Comparison of ENCODE assay signal across 8 cellular contexts in the genomic region with DNA sequence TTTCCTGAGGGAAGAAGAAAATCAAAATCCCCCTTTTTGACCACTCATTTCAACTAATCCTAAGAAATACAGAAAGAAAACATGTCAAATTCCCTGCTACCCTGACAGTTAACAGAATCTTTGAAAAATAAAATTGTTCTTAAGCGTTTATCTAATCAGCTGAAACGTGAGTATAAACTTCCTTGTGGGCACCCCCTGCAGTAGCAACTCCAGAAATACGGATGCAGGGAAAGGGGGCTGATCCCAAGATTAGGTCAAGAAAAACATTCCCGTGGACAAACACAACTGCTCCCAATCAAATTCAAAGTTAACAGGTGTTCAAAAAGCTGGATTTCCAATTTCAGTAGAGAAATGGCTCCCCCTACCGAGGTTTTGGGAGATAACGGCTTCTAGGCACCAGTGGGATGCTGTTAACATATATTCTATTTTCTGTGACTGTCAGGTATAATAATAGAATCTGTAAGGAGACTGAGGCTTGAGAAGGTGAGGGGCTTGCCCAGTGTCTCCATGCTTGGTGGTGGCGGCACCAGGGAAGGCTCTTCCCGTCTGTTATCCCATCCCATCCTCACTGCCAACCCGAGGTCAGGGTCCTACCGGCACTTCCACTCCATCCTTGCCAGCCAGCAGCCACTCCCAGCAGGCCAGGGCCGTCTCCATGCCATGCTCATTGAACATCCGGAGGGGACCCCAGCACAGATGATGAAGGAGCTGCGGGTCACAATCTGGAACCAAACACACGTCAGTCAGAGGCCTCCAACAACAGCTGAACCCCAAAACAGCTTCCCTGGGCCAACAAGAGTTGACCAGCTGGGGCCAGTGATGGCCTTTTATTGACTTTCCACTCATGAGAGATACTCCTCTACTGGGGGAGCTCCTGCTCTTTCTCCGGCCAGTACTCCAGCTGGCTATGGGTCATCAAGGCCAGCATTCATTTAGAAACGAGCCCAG. TPM values are rescaled to one million over a fixed set of nuclear protein-coding genes. Genes with fewer than 3 reads are reported as not detected.
DNase-seq lines count a peak whose midpoint lies in the region; ATAC-seq, FAIRE-seq and TF ChIP-seq lines count a peak whose summit lies in the region.

No MANE protein-coding gene starts in this region.

- H3K79me2 ChIP-seq in PC-9 (ENCODE audit: low read depth) = no peaks in the 10 kb centered on the region

- no peak overlapping the region for H3K4me2 ChIP-seq in PC-9

- intact Hi-C loops in PC-9 (cut with micrococcal nuclease; ENCODE audit: unreplicated experiment) = no loop called here
- intact Hi-C loops in ascending aorta (cut with DNase I) = no loop called here

- no peaks in the 10 kb centered on the region for H3K9me2 ChIP-seq in PC-9 (ENCODE audit: insufficient read depth)

- peak; percentile 62 for FAIRE-seq in GM18507 (lab: Jason Lieb, UNC)

- POLR2A ChIA-PET in PC-9 (lab: Charles Lee; ENCODE audit: unreplicated experiment) = interaction anchor here (0.6 kb wide), 1 partner anchor 144 kb away, joined by 3 read pairs; no protein-coding TSS in a partner anchor

- H3K4me3 ChIP-seq in BE2C (ENCODE audit: low read depth, low read length) (no peak overlapping the region), PC-9 (no peak overlapping the region), ascending aorta (no peak overlapping the region)

- H2AFZ ChIP-seq in PC-9 = no peak overlapping the region

- no TSS peak for BruUV-seq in PC-9 (replicated peaks; lab: Mats Ljungman, UMichigan)

- ATAC-seq in HG03025 (IDR thresholded peaks at IDR 0.05; ENCODE audit: low FRiP score, unreplicated experiment) (no peak), HG02588 (IDR thresholded peaks at IDR 0.05; ENCODE audit: unreplicated experiment) (no peak)

- CTCF ChIA-PET in PC-9 (lab: Charles Lee) = no interaction called here

- H3K36me3 ChIP-seq in BE2C = peaks cover 51% of the 10 kb centered on the region
- no peaks in the 10 kb centered on the region for H3K36me3 ChIP-seq in PC-9 (ENCODE audit: low read depth)
- H3K36me3 ChIP-seq in ascending aorta = peaks cover 46 to 72% of the 10 kb centered on the region in 2 donors

- DNase-seq in BE2C = peak; percentile 43
- peak; percentile 36 for DNase-seq in GM18507 (ENCODE audit: extremely low spot score, insufficient read length, low read depth)
- peak in 1 of 2 experiments; percentile 21 for DNase-seq in PC-9
- no peak for DNase-seq in ascending aorta (ENCODE audit: low spot score in 2 of 2)
- peak; percentile 50 for DNase-seq in kidney tubule cell (ENCODE audit: low spot score)
- DNase-seq in stimulated activated naive CD4-positive, alpha-beta T cell (lab: John Stamatoyannopoulos, UW) = peak in 5 of 6 experiments; percentile 7 to 49 (median 24)

- H3K4me1 ChIP-seq in BE2C (peaks cover 4% of the 10 kb centered on the region), PC-9 (replicated peaks; ENCODE audit: insufficient read depth) (no peaks in the 10 kb centered on the region), ascending aorta (no peaks in the 10 kb centered on the region)

- H3K27me3 ChIP-seq in BE2C = no peaks in the 10 kb centered on the region
- no peaks in the 10 kb centered on the region for H3K27me3 ChIP-seq in PC-9 (ENCODE audit: insufficient read depth, low read depth)
- no peaks in the 10 kb centered on the region for H3K27me3 ChIP-seq in ascending aorta

- no peaks in the 10 kb centered on the region for H4K20me1 ChIP-seq in PC-9 (ENCODE audit: insufficient read depth)

- H3K27ac ChIP-seq in PC-9 (no peak overlapping the region), ascending aorta (no peak overlapping the region)

- no peaks in the 10 kb centered on the region for H3F3A ChIP-seq in PC-9 (ENCODE audit: insufficient read depth, low read depth)

- H3K9me3 ChIP-seq in BE2C = no peaks in the 10 kb centered on the region
- H3K9me3 ChIP-seq in PC-9 (ENCODE audit: insufficient read depth, low read depth) = 0 out of 2 replicates have a peak, but pooled peaks cover 3% of the 10 kb centered on the region
- no peaks in the 10 kb centered on the region for H3K9me3 ChIP-seq in ascending aorta

- TF ChIP-seq CTCF in BE2C (IDR thresholded peaks at IDR 0.05; ENCODE audit: low read depth, low read length) (peak; percentile 90), PC-9 (conservative IDR thresholded peaks at IDR 0.05) (peak; percentile 73), ascending aorta (IDR thresholded peaks at IDR 0.05) (peak in 2 of 3 experiments; percentile 53 to 56)

RNA-seq across cellular contexts. Expression of a gene that starts 32.0 kb away (rescaled TPM):
- 0.36 TPM for polyA plus RNA-seq in BE2C (2012; ENCODE audit: insufficient read depth, insufficient read length, low read depth)
- not detected in 2 replicates for total RNA-seq in PC-9 (2021)
- not detected for total RNA-seq in ascending aorta

Comparison
In these comparisons a context has a peak if more than half of its experiments do, and no peak if none do; other contexts are left out.
1. DNase-seq: peak in BE2C (single experiment), GM18507 (single experiment), kidney tubule cell (single experiment) and stimulated activated naive CD4-positive, alpha-beta T cell (5 of 6); none in ascending aorta (0 of 2).
2. Peak in every context shown above with its lines, with median percentiles within 50 percentile points of each other: CTCF ChIP-seq.